Comparison of ENCODE assay signal across 12 cellular contexts in the genomic region with DNA sequence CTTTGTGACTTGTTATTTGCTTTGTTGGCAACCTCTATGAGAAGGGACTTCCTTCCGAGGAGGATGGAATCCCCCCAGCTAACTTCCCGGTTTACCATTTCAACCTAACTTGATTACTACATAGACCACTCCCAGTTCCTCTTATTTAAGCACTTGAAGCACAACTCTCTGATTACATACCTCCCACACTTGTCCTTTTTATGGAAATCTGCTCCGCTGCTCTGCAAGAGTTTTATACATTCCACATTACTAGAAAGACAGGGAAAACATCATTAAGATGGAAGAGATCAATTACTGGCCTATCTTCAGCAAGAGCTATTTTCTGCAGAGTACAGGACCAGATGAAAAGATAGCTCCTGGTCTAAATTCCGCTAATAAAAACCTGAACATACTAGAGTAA.
DNase-seq lines count a peak whose midpoint lies in the region; ATAC-seq lines count a peak whose summit lies in the region.
"Had no signal": no experiment of that assay in that cellular context is flagged by ENCODE, and none has a peak within 500 bp of the region (broad histone marks: within the 10 kb centered on the region; RNA-seq: fewer than 3 reads in every experiment).

No MANE protein-coding gene starts in this region.

- H3K36me3 Mint-ChIP-seq in activated naive CD4-positive, alpha-beta T cell treated with anti-CD3 and anti-CD28 coated beads for 36 hours (ENCODE audit: low read depth): peaks cover 43% of the 10 kb centered on the region
- peaks cover 78% of the 10 kb centered on the region for H3K36me3 Mint-ChIP-seq in activated naive CD4-positive, alpha-beta T cell treated with anti-CD3 and anti-CD28 coated beads, Interleukin-2, amount 10 ng/mL, durations not matched to agents 7 days and 5 days

- no peaks in the 10 kb centered on the region for H3K27me3 Mint-ChIP-seq in activated naive CD4-positive, alpha-beta T cell treated with anti-CD3 and anti-CD28 coated beads for 36 hours (ENCODE audit: low read depth)
- H3K27me3 Mint-ChIP-seq in activated naive CD4-positive, alpha-beta T cell treated with anti-CD3 and anti-CD28 coated beads, Interleukin-2, amount 10 ng/mL, durations not matched to agents 7 days and 5 days: no peaks in the 10 kb centered on the region

- no peaks in the 10 kb centered on the region for H3K36me3 ChIP-seq in neuronal stem cell (replicated peaks in 1 of 2; ENCODE audit: control insufficient read depth in 2 of 2, insufficient read depth in 2 of 2, low read length in 2 of 2)
- H3K36me3 ChIP-seq: colonic mucosa, transverse colon had no signal

- H3K9ac ChIP-seq in neuronal stem cell (ENCODE audit: low read depth, low read length, poor library complexity): no peak overlapping the region

- peaks cover 0 to 12% of the 10 kb centered on the region in 2 donors for H3K9me3 ChIP-seq in neuronal stem cell (replicated peaks in 1 of 2; ENCODE audit: control insufficient read depth in 2 of 2, insufficient read depth in 1 of 2, low read depth in 1 of 2, low read length in 2 of 2)
- H3K9me3 ChIP-seq: colonic mucosa, transverse colon had no signal

- H2BK5ac ChIP-seq in neuronal stem cell (ENCODE audit: low read length): no peak overlapping the region

- intact Hi-C loops in activated naive CD4-positive, alpha-beta T cell treated with anti-CD3 and anti-CD28 coated beads for 36 hours (cut with micrococcal nuclease): no loop called here

- no peak for DNase-seq in activated naive CD4-positive, alpha-beta T cell treated with anti-CD3 and anti-CD28 coated beads for 36 hours
- no peak for DNase-seq in activated naive CD4-positive, alpha-beta T cell treated with anti-CD3 and anti-CD28 coated beads, Interleukin-2, amount 10 ng/mL, durations not matched to agents 7 days and 5 days
- peak; percentile 33 for DNase-seq in SK-N-DZ (ENCODE audit: low spot score)
- DNase-seq in neuronal stem cell (ENCODE audit: low spot score): no peak
- no peak for DNase-seq in NCI-H1105 (lab: John Stamatoyannopoulos, UW)
- DNase-seq in islet precursor cell: no peak
- DNase-seq: activated naive CD4-positive, alpha-beta T cell; colonic mucosa; left cardiac atrium; transverse colon had no signal

- peak overlapping the region; percentile 28 for H2AFZ ChIP-seq in neuronal stem cell (ENCODE audit: low read length)

- H3K79me1 ChIP-seq in neuronal stem cell (ENCODE audit: low read depth, low read length): no peaks in the 10 kb centered on the region

- H3K9me3 Mint-ChIP-seq in activated naive CD4-positive, alpha-beta T cell treated with anti-CD3 and anti-CD28 coated beads for 36 hours: no peaks in the 10 kb centered on the region
- no peaks in the 10 kb centered on the region for H3K9me3 Mint-ChIP-seq in activated naive CD4-positive, alpha-beta T cell treated with anti-CD3 and anti-CD28 coated beads, Interleukin-2, amount 10 ng/mL, durations not matched to agents 7 days and 5 days

- H3K4me1 ChIP-seq in neuronal stem cell (ENCODE audit: control insufficient read depth in 2 of 2, insufficient read depth in 1 of 2, low read depth in 1 of 2, low read length in 2 of 2): peaks cover 0 to 21% of the 10 kb centered on the region in 2 donors
- H3K4me1 ChIP-seq: colonic mucosa, transverse colon had no signal

- WGBS in neuronal stem cell (ENCODE audit: extremely low coverage in 2 of 2, insufficient read length in 2 of 2, insufficient replicate concordance in 1 of 2), 2 donors: no CpG with 5 or more reads among the region's 4 CpGs

- no peak overlapping the region for H4K8ac ChIP-seq in neuronal stem cell (ENCODE audit: low read depth, low read length)

- no peak overlapping the region for H2BK120ac ChIP-seq in neuronal stem cell (ENCODE audit: low read depth, low read length)

- no peak overlapping the region for H4K91ac ChIP-seq in neuronal stem cell (ENCODE audit: low read depth, low read length, poor library complexity)

- no peak overlapping the region for H3K4me3 ChIP-seq in neuronal stem cell (ENCODE audit: low read length in 2 of 2)
- H3K4me3 ChIP-seq: colonic mucosa, transverse colon had no signal

- peak overlapping the region; percentile 6 for H3K27ac Mint-ChIP-seq in activated naive CD4-positive, alpha-beta T cell treated with anti-CD3 and anti-CD28 coated beads for 36 hours
- no peak overlapping the region for H3K27ac Mint-ChIP-seq in activated naive CD4-positive, alpha-beta T cell treated with anti-CD3 and anti-CD28 coated beads, Interleukin-2, amount 10 ng/mL, durations not matched to agents 7 days and 5 days

- H3K23ac ChIP-seq in neuronal stem cell (ENCODE audit: low read depth, low read length, poor library complexity): no peak overlapping the region

- ATAC-seq in HG02852 (IDR thresholded peaks at IDR 0.05; ENCODE audit: unreplicated experiment) (peak; percentile 52), GM18498 (IDR thresholded peaks at IDR 0.05; ENCODE audit: unreplicated experiment) (no peak)

- H3K18ac ChIP-seq in neuronal stem cell (ENCODE audit: low read length): no peak overlapping the region

- H3K4me1 Mint-ChIP-seq in activated naive CD4-positive, alpha-beta T cell treated with anti-CD3 and anti-CD28 coated beads for 36 hours (ENCODE audit: low read depth): peaks cover 8% of the 10 kb centered on the region
- H3K4me1 Mint-ChIP-seq in activated naive CD4-positive, alpha-beta T cell treated with anti-CD3 and anti-CD28 coated beads, Interleukin-2, amount 10 ng/mL, durations not matched to agents 7 days and 5 days: no peaks in the 10 kb centered on the region

- CTCF ChIA-PET in activated naive CD4-positive, alpha-beta T cell treated with anti-CD3 and anti-CD28 coated beads for 36 hours (lab: Charles Lee): interaction anchor here (1.3 kb wide), 1 partner anchor 10 kb away, joined by 6 read pairs; no protein-coding TSS in a partner anchor
- CTCF ChIA-PET in activated naive CD4-positive, alpha-beta T cell treated with anti-CD3 and anti-CD28 coated beads, Interleukin-2, amount 10 ng/mL, durations not matched to agents 7 days and 5 days (lab: Charles Lee): interaction anchor here (0.6 to 2.4 kb wide), 4 partner anchors 9 to 27 kb away, joined by 3 to 10 read pairs (median 4); no protein-coding TSS in a partner anchor

- H3K4ac ChIP-seq in neuronal stem cell (ENCODE audit: low read length): no peak overlapping the region

- H2AK5ac ChIP-seq in neuronal stem cell (ENCODE audit: low read depth, low read length): no peak overlapping the region

- H3K27ac ChIP-seq in neuronal stem cell (replicated peaks; ENCODE audit: low read length): no peak overlapping the region
- H3K27ac ChIP-seq: colonic mucosa, transverse colon had no signal

- no peaks in the 10 kb centered on the region for H3K27me3 ChIP-seq in neuronal stem cell (ENCODE audit: control insufficient read depth in 3 of 3, insufficient read depth in 3 of 3, low read depth in 1 of 3, low read length in 3 of 3)
- H3K27me3 ChIP-seq: colonic mucosa, transverse colon had no signal

- no peak overlapping the region for H2BK12ac ChIP-seq in neuronal stem cell (ENCODE audit: low read length)

- no peak overlapping the region for H3K4me3 Mint-ChIP-seq in activated naive CD4-positive, alpha-beta T cell treated with anti-CD3 and anti-CD28 coated beads for 36 hours
- no peak overlapping the region for H3K4me3 Mint-ChIP-seq in activated naive CD4-positive, alpha-beta T cell treated with anti-CD3 and anti-CD28 coated beads, Interleukin-2, amount 10 ng/mL, durations not matched to agents 7 days and 5 days

- no peak overlapping the region for H3K14ac ChIP-seq in neuronal stem cell (ENCODE audit: low read length)

- no peak overlapping the region for H3K4me2 ChIP-seq in neuronal stem cell (ENCODE audit: insufficient read depth, low read length, poor library complexity, severe bottlenecking)

- H2BK15ac ChIP-seq in neuronal stem cell (ENCODE audit: low read length): no peak overlapping the region
